Comparison of ENCODE assay signal across 21 cellular contexts in the genomic region with DNA sequence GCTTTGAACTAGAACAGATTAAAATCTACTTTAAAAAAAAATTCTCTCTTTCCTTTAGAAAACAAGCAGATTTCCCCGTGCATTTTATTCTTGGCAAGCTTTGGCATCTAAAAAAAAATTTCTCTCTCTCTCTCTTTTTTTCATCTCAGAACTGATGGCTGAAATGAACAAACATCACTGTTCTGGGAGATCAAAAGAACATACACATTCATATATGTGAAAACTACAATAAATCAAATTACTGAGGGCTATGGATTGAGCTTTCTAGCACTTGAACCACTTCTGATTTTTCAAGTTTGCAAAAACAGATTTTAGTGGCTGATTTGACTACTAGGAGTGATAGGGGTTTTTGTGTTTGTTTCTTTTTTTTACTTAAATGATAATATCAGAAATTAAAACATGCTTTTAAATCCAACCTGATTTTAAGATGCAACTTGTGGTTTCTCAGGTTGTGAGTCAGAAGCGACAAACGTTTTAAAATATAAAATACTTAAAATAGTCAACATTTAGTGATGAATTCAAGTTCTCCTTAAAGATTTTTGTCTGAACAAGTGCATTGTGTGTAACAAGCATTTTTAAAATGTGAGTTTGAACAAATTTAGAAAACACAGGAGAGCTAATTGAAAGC. TPM values are rescaled to one million over a fixed set of nuclear protein-coding genes. Genes with fewer than 3 reads are reported as not detected.
DNase-seq lines count a peak whose midpoint lies in the region; ATAC-seq and TF ChIP-seq lines count a peak whose summit lies in the region.
"Had no signal": no experiment of that assay in that cellular context is flagged by ENCODE, and none has a peak within 500 bp of the region (broad histone marks: within the 10 kb centered on the region; RNA-seq: fewer than 3 reads in every experiment).

No MANE protein-coding gene starts in this region.

- H3K36me3 Mint-ChIP-seq in activated naive CD8-positive, alpha-beta T cell treated with anti-CD3 and anti-CD28 coated beads, Interleukin-2, amount 10 ng/mL, durations not matched to agents 7 days and 5 days, result peaks cover 2% of the 10 kb centered on the region
- peaks cover 2% of the 10 kb centered on the region for H3K36me3 Mint-ChIP-seq in activated naive CD8-positive, alpha-beta T cell treated with anti-CD3 and anti-CD28 coated beads for 36 hours
- H3K36me3 Mint-ChIP-seq in activated naive CD8-positive, alpha-beta T cell treated with anti-CD3 and anti-CD28 coated beads, Interleukin-2, amount 50 U/mL, for 24 hours (ENCODE audit: low read depth), result peaks cover 6% of the 10 kb centered on the region
- peaks cover 4% of the 10 kb centered on the region for H3K36me3 Mint-ChIP-seq in activated CD8-positive, alpha-beta T cell treated with anti-CD3 and anti-CD28 coated beads, Interleukin-2, amount 10 ng/mL, durations not matched to agents 7 days and 5 days (ENCODE audit: low read depth)

- WGBS in body of pancreas, 2 donors, result 39 to 43% methylated on average over 3 of the region's 3 CpGs

- no peak overlapping the region for H3K27ac ChIP-seq in iPS-18a (ENCODE audit: low read length)
- no peak overlapping the region for H3K27ac ChIP-seq in body of pancreas
- H3K27ac ChIP-seq: esophagus muscularis mucosa, gastroesophageal sphincter, suprapubic skin had no signal

- peaks cover 87% of the 10 kb centered on the region for H3K27me3 Mint-ChIP-seq in activated naive CD8-positive, alpha-beta T cell treated with anti-CD3 and anti-CD28 coated beads, Interleukin-2, amount 10 ng/mL, durations not matched to agents 7 days and 5 days
- peaks cover 94% of the 10 kb centered on the region for H3K27me3 Mint-ChIP-seq in activated naive CD8-positive, alpha-beta T cell treated with anti-CD3 and anti-CD28 coated beads for 36 hours
- peaks cover 90% of the 10 kb centered on the region for H3K27me3 Mint-ChIP-seq in activated naive CD8-positive, alpha-beta T cell treated with anti-CD3 and anti-CD28 coated beads, Interleukin-2, amount 50 U/mL, for 24 hours
- H3K27me3 Mint-ChIP-seq in activated CD8-positive, alpha-beta T cell treated with anti-CD3 and anti-CD28 coated beads, Interleukin-2, amount 10 ng/mL, durations not matched to agents 7 days and 5 days (ENCODE audit: low read depth), result peaks cover 89% of the 10 kb centered on the region

- intact Hi-C loops in body of pancreas (cut with DNase I), result no loop called here

- no peaks in the 10 kb centered on the region for H3K9me3 Mint-ChIP-seq in activated naive CD8-positive, alpha-beta T cell treated with anti-CD3 and anti-CD28 coated beads, Interleukin-2, amount 10 ng/mL, durations not matched to agents 7 days and 5 days
- no peaks in the 10 kb centered on the region for H3K9me3 Mint-ChIP-seq in activated naive CD8-positive, alpha-beta T cell treated with anti-CD3 and anti-CD28 coated beads for 36 hours
- peaks cover 3% of the 10 kb centered on the region for H3K9me3 Mint-ChIP-seq in activated naive CD8-positive, alpha-beta T cell treated with anti-CD3 and anti-CD28 coated beads, Interleukin-2, amount 50 U/mL, for 24 hours
- no peaks in the 10 kb centered on the region for H3K9me3 Mint-ChIP-seq in activated CD8-positive, alpha-beta T cell treated with anti-CD3 and anti-CD28 coated beads, Interleukin-2, amount 10 ng/mL, durations not matched to agents 7 days and 5 days (ENCODE audit: insufficient read depth)
- H3K9me3 Mint-ChIP-seq: central memory CD8-positive, alpha-beta T cell had no signal

- no peak for TF ChIP-seq POLR2A in body of pancreas (IDR thresholded peaks at IDR 0.05)

- POLR2A ChIA-PET in activated naive CD8-positive, alpha-beta T cell treated with anti-CD3 and anti-CD28 coated beads, Interleukin-2, amount 10 ng/mL, durations not matched to agents 7 days and 5 days (lab: Charles Lee), result no interaction called here
- POLR2A ChIA-PET in activated CD8-positive, alpha-beta T cell treated with anti-CD3 and anti-CD28 coated beads, Interleukin-2, amount 10 ng/mL, durations not matched to agents 7 days and 5 days (lab: Charles Lee), result no interaction called here

- ATAC-seq in activated naive CD8-positive, alpha-beta T cell treated with anti-CD3 and anti-CD28 coated beads, Interleukin-2, amount 10 ng/mL, durations not matched to agents 7 days and 5 days (ENCODE audit: low read depth), result no peak
- no peak for ATAC-seq in activated naive CD8-positive, alpha-beta T cell treated with anti-CD3 and anti-CD28 coated beads, Interleukin-2, amount 50 U/mL, for 24 hours
- ATAC-seq in body of pancreas, result no peak
- no peak for ATAC-seq in activated CD8-positive, alpha-beta T cell treated with anti-CD3 and anti-CD28 coated beads, Interleukin-2, amount 10 ng/mL, durations not matched to agents 7 days and 5 days
- ATAC-seq: activated CD4-positive, alpha-beta T cell treated with anti-CD3 and anti-CD28 coated beads for 36 hours; gastroesophageal sphincter; left lobe of liver had no signal

- DNase-seq in activated naive CD8-positive, alpha-beta T cell treated with anti-CD3 and anti-CD28 coated beads, Interleukin-2, amount 10 ng/mL, durations not matched to agents 7 days and 5 days, result no peak
- no peak for DNase-seq in activated naive CD8-positive, alpha-beta T cell treated with anti-CD3 and anti-CD28 coated beads for 36 hours
- no peak for DNase-seq in activated naive CD8-positive, alpha-beta T cell treated with anti-CD3 and anti-CD28 coated beads, Interleukin-2, amount 50 U/mL, for 24 hours
- peak; percentile 16 for DNase-seq in superior temporal gyrus (ENCODE audit: extremely low spot score)
- DNase-seq in NK-92 treated with Interleukin-12 subunit alpha and Interleukin-12 subunit beta, amount 100 ng/mL, for 24 hours (lab: John Stamatoyannopoulos, UW), result no peak
- no peak for DNase-seq in body of pancreas
- no peak for DNase-seq in activated CD8-positive, alpha-beta T cell treated with anti-CD3 and anti-CD28 coated beads, Interleukin-2, amount 10 ng/mL, durations not matched to agents 7 days and 5 days
- DNase-seq: ACHN; activated effector memory CD4-positive, alpha-beta T cell treated with Interleukin-2 at 50 U/mL for 16 hours; C1 segment of cervical spinal cord; midbrain; NCI-H2107; stimulated activated CD4-positive, alpha-beta T cell treated with anti-CD3 and anti-CD28 coated beads, Interleukin-12 subunit alpha, Interleukin-12 subunit beta, amount 100 ng/mL, for 4 hours had no signal

- H3K4me1 ChIP-seq in iPS-18a (ENCODE audit: control insufficient read depth, low read depth, low read length) (peaks cover 31% of the 10 kb centered on the region), body of pancreas (peaks cover 57% of the 10 kb centered on the region)

- H3K36me3 ChIP-seq in iPS-18a (ENCODE audit: control insufficient read depth, low read depth, low read length), result no peaks in the 10 kb centered on the region
- no peaks in the 10 kb centered on the region for H3K36me3 ChIP-seq in body of pancreas (replicated peaks in 1 of 2; ENCODE audit: insufficient read depth in 1 of 2, low read depth in 2 of 2)
- H3K36me3 ChIP-seq: esophagus muscularis mucosa, gastroesophageal sphincter, suprapubic skin had no signal

- H3K4me1 Mint-ChIP-seq in activated naive CD8-positive, alpha-beta T cell treated with anti-CD3 and anti-CD28 coated beads, Interleukin-2, amount 10 ng/mL, durations not matched to agents 7 days and 5 days, result peaks cover 53% of the 10 kb centered on the region
- peaks cover 49% of the 10 kb centered on the region for H3K4me1 Mint-ChIP-seq in activated naive CD8-positive, alpha-beta T cell treated with anti-CD3 and anti-CD28 coated beads for 36 hours
- H3K4me1 Mint-ChIP-seq in activated naive CD8-positive, alpha-beta T cell treated with anti-CD3 and anti-CD28 coated beads, Interleukin-2, amount 50 U/mL, for 24 hours, result peaks cover 52% of the 10 kb centered on the region
- peaks cover 59% of the 10 kb centered on the region for H3K4me1 Mint-ChIP-seq in activated CD8-positive, alpha-beta T cell treated with anti-CD3 and anti-CD28 coated beads, Interleukin-2, amount 10 ng/mL, durations not matched to agents 7 days and 5 days (ENCODE audit: low read depth)

- H3K4me3 Mint-ChIP-seq in activated naive CD8-positive, alpha-beta T cell treated with anti-CD3 and anti-CD28 coated beads, Interleukin-2, amount 10 ng/mL, durations not matched to agents 7 days and 5 days, result peak overlapping the region; percentile 44
- H3K4me3 Mint-ChIP-seq in activated naive CD8-positive, alpha-beta T cell treated with anti-CD3 and anti-CD28 coated beads for 36 hours, result no peak overlapping the region
- peak overlapping the region; percentile 26 for H3K4me3 Mint-ChIP-seq in activated naive CD8-positive, alpha-beta T cell treated with anti-CD3 and anti-CD28 coated beads, Interleukin-2, amount 50 U/mL, for 24 hours
- H3K4me3 Mint-ChIP-seq in activated CD8-positive, alpha-beta T cell treated with anti-CD3 and anti-CD28 coated beads, Interleukin-2, amount 10 ng/mL, durations not matched to agents 7 days and 5 days, result no peak overlapping the region

- H3K27ac Mint-ChIP-seq in activated naive CD8-positive, alpha-beta T cell treated with anti-CD3 and anti-CD28 coated beads, Interleukin-2, amount 10 ng/mL, durations not matched to agents 7 days and 5 days, result no peak overlapping the region
- H3K27ac Mint-ChIP-seq in activated naive CD8-positive, alpha-beta T cell treated with anti-CD3 and anti-CD28 coated beads for 36 hours, result no peak overlapping the region
- H3K27ac Mint-ChIP-seq in activated naive CD8-positive, alpha-beta T cell treated with anti-CD3 and anti-CD28 coated beads, Interleukin-2, amount 50 U/mL, for 24 hours, result no peak overlapping the region
- no peak overlapping the region for H3K27ac Mint-ChIP-seq in activated CD8-positive, alpha-beta T cell treated with anti-CD3 and anti-CD28 coated beads, Interleukin-2, amount 10 ng/mL, durations not matched to agents 7 days and 5 days
- H3K27ac Mint-ChIP-seq: activated CD4-positive, alpha-beta T cell treated with anti-CD3 and anti-CD28 coated beads for 36 hours had no signal

- no peak overlapping the region for H3K9ac ChIP-seq in iPS-18a (ENCODE audit: low read length)

- H3K27me3 ChIP-seq in iPS-18a (ENCODE audit: control insufficient read depth, insufficient read depth, low read length) (peaks cover 100% of the 10 kb centered on the region), body of pancreas (peaks cover 0 to 54% of the 10 kb centered on the region in 2 donors)

- no peaks in the 10 kb centered on the region for H3K9me3 ChIP-seq in iPS-18a (ENCODE audit: control insufficient read depth, low read depth, low read length)
- H3K9me3 ChIP-seq in body of pancreas, result no peaks in the 10 kb centered on the region
- H3K9me3 ChIP-seq: esophagus muscularis mucosa, suprapubic skin had no signal

- peak overlapping the region; percentile 46 for H3K4me3 ChIP-seq in iPS-18a (ENCODE audit: low read length)
- no peak overlapping the region for H3K4me3 ChIP-seq in body of pancreas

- CTCF ChIA-PET in activated CD8-positive, alpha-beta T cell treated with anti-CD3 and anti-CD28 coated beads, Interleukin-2, amount 10 ng/mL, durations not matched to agents 7 days and 5 days (lab: Charles Lee), result no interaction called here

- no peak for TF ChIP-seq CTCF in body of pancreas (IDR thresholded peaks at IDR 0.05)

RNA-seq across cellular contexts. Expression of a gene that starts 3.4 kb away (rescaled TPM):
- total RNA-seq in activated naive CD8-positive, alpha-beta T cell treated with anti-CD3 and anti-CD28 coated beads, Interleukin-2, amount 10 ng/mL, durations not matched to agents 7 days and 5 days, result not detected
- not detected for total RNA-seq in activated naive CD8-positive, alpha-beta T cell treated with anti-CD3 and anti-CD28 coated beads for 36 hours
- not detected for total RNA-seq in body of pancreas
- under 1 TPM in 1 of 2 experiments, not detected in 1; 0.10 TPM for total RNA-seq in activated CD8-positive, alpha-beta T cell treated with anti-CD3 and anti-CD28 coated beads, Interleukin-2, amount 10 ng/mL, durations not matched to agents 7 days and 5 days
- total RNA-seq: esophagus muscularis mucosa, gastroesophageal sphincter, left lobe of liver, M059J, suprapubic skin had no signal

Comparison
In these comparisons a context has a peak if more than half of its experiments do, and no peak if none do; other contexts are left out.
1. H3K4me3 Mint-ChIP-seq: peak in activated naive CD8-positive, alpha-beta T cell treated with anti-CD3 and anti-CD28 coated beads, Interleukin-2, amount 10 ng/mL, durations not matched to agents 7 days and 5 days (single experiment) and activated naive CD8-positive, alpha-beta T cell treated with anti-CD3 and anti-CD28 coated beads, Interleukin-2, amount 50 U/mL, for 24 hours (single experiment); none in activated naive CD8-positive, alpha-beta T cell treated with anti-CD3 and anti-CD28 coated beads for 36 hours (single experiment) and activated CD8-positive, alpha-beta T cell treated with anti-CD3 and anti-CD28 coated beads, Interleukin-2, amount 10 ng/mL, durations not matched to agents 7 days and 5 days (single experiment).